1 cellular context compared by ENCODE assay signal in the genomic region with DNA sequence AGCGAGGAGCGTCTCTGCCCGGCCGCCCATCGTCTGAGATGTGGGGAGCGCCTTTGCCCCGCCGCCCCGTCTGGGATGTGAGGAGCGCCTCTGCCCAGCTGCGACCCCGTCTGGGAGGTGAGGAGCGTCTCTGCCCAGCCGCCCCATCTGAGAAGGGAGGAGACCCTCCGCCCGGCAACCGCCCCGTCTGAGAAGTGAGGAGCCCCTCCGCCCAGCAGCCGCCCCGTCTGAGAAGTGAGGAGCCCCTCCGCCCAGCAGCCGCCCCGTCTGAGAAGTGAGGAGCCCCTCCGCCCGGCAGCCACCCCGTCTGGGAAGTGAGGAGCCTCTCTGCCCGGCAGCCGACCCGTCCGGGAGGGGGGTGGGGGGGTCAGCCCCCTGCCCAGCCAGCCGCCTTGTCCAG. TPM values are rescaled to one million over a fixed set of nuclear protein-coding genes. Genes with fewer than 3 reads are reported as not detected.
"Had no signal": no experiment of that assay in that cellular context is flagged by ENCODE, and none has a peak within 500 bp of the region (broad histone marks: within the 10 kb centered on the region; RNA-seq: fewer than 3 reads in every experiment).

No MANE protein-coding gene starts in this region.

RNA-seq across cellular contexts. Expression of gene FGF2, which starts 14.8 kb away (rescaled TPM):
- total RNA-seq: activated naive CD8-positive, alpha-beta T cell treated with anti-CD3 and anti-CD28 coated beads, Interleukin-2, amount 10 ng/mL, durations not matched to agents 7 days and 5 days had no signal
